ENCODE assay signal across 28 cellular contexts in the genomic region with DNA sequence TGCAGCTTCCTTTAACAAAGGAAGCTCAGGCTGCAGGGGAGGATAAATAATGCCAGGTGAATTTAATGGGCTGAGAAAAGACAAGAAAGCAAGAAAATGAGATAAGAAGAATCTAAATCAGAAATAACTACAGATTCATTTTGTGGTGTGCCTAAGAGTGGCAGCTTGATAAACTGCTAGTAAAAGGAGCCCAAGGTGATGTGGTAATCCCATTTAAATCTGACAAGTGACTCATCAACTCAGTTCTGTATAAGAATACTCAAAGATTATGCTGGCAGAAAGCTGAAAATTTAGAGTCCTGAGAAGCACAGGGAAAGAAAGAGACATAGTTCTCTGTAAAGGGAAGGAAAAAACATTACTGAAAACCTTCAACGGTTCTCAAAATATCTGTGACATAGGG.
DNase-seq lines count a peak whose midpoint lies in the region; ATAC-seq and TF ChIP-seq lines count a peak whose summit lies in the region.
"Had no signal": no experiment of that assay in that cellular context is flagged by ENCODE, and none has a peak within 500 bp of the region (broad histone marks: within the 10 kb centered on the region; RNA-seq: fewer than 3 reads in every experiment).

No MANE protein-coding gene starts in this region.

- no peak overlapping the region for H2BK5ac ChIP-seq in mesenchymal stem cell (ENCODE audit: low read depth, low read length, poor library complexity, severe bottlenecking)

- no peak overlapping the region for H4K8ac ChIP-seq in mesenchymal stem cell (ENCODE audit: low read length)

- H2AFZ ChIP-seq in mesenchymal stem cell (ENCODE audit: low read depth, low read length), result no peak overlapping the region

- H3K36me3 ChIP-seq in mesenchymal stem cell (ENCODE audit: control insufficient read depth in 1 of 2, insufficient read depth in 2 of 2, low read depth in 1 of 2, low read length in 2 of 2), result no peaks in the 10 kb centered on the region
- H3K36me3 ChIP-seq in gastroesophageal sphincter, result no peaks in the 10 kb centered on the region
- H3K36me3 ChIP-seq: ascending aorta, BLaER1, ovary, stomach had no signal

- H2BK15ac ChIP-seq in mesenchymal stem cell (ENCODE audit: low read depth, poor library complexity, severe bottlenecking), result no peak overlapping the region

- H4K91ac ChIP-seq in mesenchymal stem cell (ENCODE audit: low read length), result no peak overlapping the region

- no peak for TF ChIP-seq POLR2A in gastroesophageal sphincter (IDR thresholded peaks at IDR 0.05)

- H3K27ac ChIP-seq in mesenchymal stem cell (ENCODE audit: low read length, poor library complexity, severe bottlenecking) (no peak overlapping the region), RWPE1 (no peak overlapping the region), gastroesophageal sphincter (no peak overlapping the region)
- H3K27ac ChIP-seq: ascending aorta, BLaER1, HL-60, ovary, SK-N-MC, stomach had no signal

- no peak overlapping the region for H3K9ac ChIP-seq in mesenchymal stem cell (ENCODE audit: low read length)
- H3K9ac ChIP-seq: BLaER1 had no signal

- no peak overlapping the region for H2BK120ac ChIP-seq in mesenchymal stem cell (ENCODE audit: low read depth, low read length)

- H3K23ac ChIP-seq in mesenchymal stem cell (ENCODE audit: low read length in 2 of 2), result no peak overlapping the region

- POLR2A ChIA-PET in RWPE1 (lab: Yijun Ruan, JAX; ENCODE audit: low non-redundant PET), result no interaction called here

- TF ChIP-seq EP300 in gastroesophageal sphincter (IDR thresholded peaks at IDR 0.05), result no peak

- no peak overlapping the region for H2AK5ac ChIP-seq in mesenchymal stem cell (ENCODE audit: low read length, severe bottlenecking)

- no peaks in the 10 kb centered on the region for H3K79me1 ChIP-seq in mesenchymal stem cell (replicated peaks; ENCODE audit: low read length, poor library complexity, severe bottlenecking)

- H3K4me1 ChIP-seq in mesenchymal stem cell (ENCODE audit: control insufficient read depth, insufficient read depth, low read depth, low read length), result no peaks in the 10 kb centered on the region
- no peaks in the 10 kb centered on the region for H3K4me1 ChIP-seq in gastroesophageal sphincter
- H3K4me1 ChIP-seq: ascending aorta, BLaER1, stomach had no signal

- H3K4me2 ChIP-seq in mesenchymal stem cell (ENCODE audit: low read length, poor library complexity, severe bottlenecking), result no peak overlapping the region
- H3K4me2 ChIP-seq: BLaER1, smooth muscle cell had no signal

- WGBS in mesenchymal stem cell, result no CpG with 5 or more reads among the region's 1 CpG
- 27 to 46% methylated on average over 1 of the region's 1 CpG for WGBS in gastroesophageal sphincter (ENCODE audit: low coverage in 1 of 2), 2 donors

- CTCF ChIA-PET in RWPE1 (lab: Yijun Ruan, JAX), result interaction anchor here (0.6 kb wide), 1 partner anchor 33 kb away, joined by 3 read pairs; no protein-coding TSS in a partner anchor

- ATAC-seq in GM18498 (IDR thresholded peaks at IDR 0.05; ENCODE audit: unreplicated experiment) (no peak), gastroesophageal sphincter (no peak)
- ATAC-seq: activated CD8-positive, alpha-beta T cell treated with anti-CD3 and anti-CD28 coated beads for 36 hours; T-helper 17 cell had no signal

- TF ChIP-seq CTCF in RWPE1 (conservative IDR thresholded peaks at IDR 0.05; ENCODE audit: low read depth), result no peak
- TF ChIP-seq CTCF in gastroesophageal sphincter (IDR thresholded peaks at IDR 0.05), result no peak

- no peaks in the 10 kb centered on the region for H3K27me3 ChIP-seq in mesenchymal stem cell (ENCODE audit: control insufficient read depth in 1 of 2, insufficient read depth in 1 of 2, low read length in 2 of 2)
- H3K27me3 ChIP-seq in gastroesophageal sphincter, result no peaks in the 10 kb centered on the region
- H3K27me3 ChIP-seq: ascending aorta, BLaER1, ovary, stomach had no signal

- H2BK12ac ChIP-seq in mesenchymal stem cell (ENCODE audit: low read length in 2 of 2), result no peak overlapping the region

- no peak overlapping the region for H3K14ac ChIP-seq in mesenchymal stem cell (ENCODE audit: low read length in 2 of 2)

- no peak overlapping the region for H3K18ac ChIP-seq in mesenchymal stem cell (ENCODE audit: low read depth in 1 of 2, low read length in 2 of 2)

- no peak overlapping the region for H3K4ac ChIP-seq in mesenchymal stem cell (ENCODE audit: low read depth in 1 of 2, low read length in 2 of 2)

- DNase-seq in EH (ENCODE audit: low read depth) (peak; percentile 59), M059J (ENCODE audit: low read depth) (peak; percentile 72), astrocyte of the hippocampus (ENCODE audit: low read depth, low spot score) (peak; percentile 52), mesenchymal stem cell (peak; percentile 17), RWPE1 (ENCODE audit: low spot score) (no peak), foreskin melanocyte (no peak)
- DNase-seq: activated CD8-positive, alpha-beta T cell treated with anti-CD3 and anti-CD28 coated beads for 36 hours; central memory CD4-positive, alpha-beta T cell; DMS53; glutamatergic neuron; HFFc6; islet precursor cell; Karpas-422; MV-4-11; ovary; RPMI8226; stimulated activated CD4-positive, alpha-beta T cell treated with anti-CD3 and anti-CD28 coated beads, Interleukin-1b, Interleukin-23, amount 100 ng/mL, for 48 hours; stimulated activated CD8-positive, alpha-beta memory T cell treated with anti-CD3 and anti-CD28 coated beads, Interleukin-4, amount 100 ng/mL, for 48 hours; stomach; T-helper 17 cell; trophoblast cell had no signal

- H3K9me3 ChIP-seq in mesenchymal stem cell (ENCODE audit: control insufficient read depth, low read length), result no peaks in the 10 kb centered on the region
- no peaks in the 10 kb centered on the region for H3K9me3 ChIP-seq in gastroesophageal sphincter
- H3K9me3 ChIP-seq: ascending aorta, BLaER1, ovary, stomach had no signal

- H3K4me3 ChIP-seq in mesenchymal stem cell (ENCODE audit: insufficient read depth in 1 of 2, low read depth in 1 of 2, low read length in 2 of 2) (no peak overlapping the region), gastroesophageal sphincter (no peak overlapping the region)
- H3K4me3 ChIP-seq: ascending aorta, BLaER1, ovary, SK-N-MC, smooth muscle cell, stomach had no signal

Comparison
In these comparisons a context has a peak if more than half of its experiments do, and no peak if none do; other contexts are left out.
1. DNase-seq: peak in EH (single experiment), M059J (single experiment), astrocyte of the hippocampus (single experiment) and mesenchymal stem cell (single experiment); none in RWPE1 (single experiment) and foreskin melanocyte (single experiment).